8 cellular contexts compared by ENCODE assay signal in the genomic region with DNA sequence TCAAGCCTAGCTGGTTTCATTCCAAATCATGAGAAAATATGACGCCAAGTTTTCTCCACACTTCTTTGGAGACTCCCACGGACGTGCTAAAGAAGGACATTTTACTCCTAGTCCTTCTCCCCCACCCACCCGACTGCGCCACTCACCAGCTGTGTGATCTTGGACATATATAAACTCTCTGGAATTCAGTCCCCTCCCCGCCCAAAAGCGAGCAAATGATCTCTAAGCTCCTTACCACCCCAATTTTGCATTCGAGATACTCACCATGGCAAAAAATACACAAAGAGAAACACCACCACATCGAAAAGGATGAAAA. TPM values are rescaled to one million over a fixed set of nuclear protein-coding genes. Genes with fewer than 3 reads are reported as not detected.
A peak's percentile ranks its signal among the peaks of the same experiment; 100 is the strongest.
DNase-seq lines count a peak whose midpoint lies in the region; ATAC-seq lines count a peak whose summit lies in the region.

No MANE protein-coding gene starts in this region.

- WGBS in neuronal stem cell (ENCODE audit: extremely low coverage in 2 of 2, insufficient read length in 2 of 2, insufficient replicate concordance in 1 of 2), 2 donors = no CpG with 5 or more reads among the region's 9 CpGs

- H3K79me1 ChIP-seq in neuronal stem cell (ENCODE audit: low read depth, low read length) = peaks cover 6% of the 10 kb centered on the region

- H3K27me3 ChIP-seq in neuronal stem cell (ENCODE audit: control insufficient read depth in 3 of 3, insufficient read depth in 3 of 3, low read depth in 1 of 3, low read length in 3 of 3) = no peaks in the 10 kb centered on the region

- H3K36me3 ChIP-seq in neuronal stem cell (replicated peaks in 1 of 2; ENCODE audit: control insufficient read depth in 2 of 2, insufficient read depth in 2 of 2, low read length in 2 of 2) = peaks cover 2 to 24% of the 10 kb centered on the region in 2 donors

- H2BK12ac ChIP-seq in neuronal stem cell (ENCODE audit: low read length) = no peak overlapping the region

- H2BK5ac ChIP-seq in neuronal stem cell (ENCODE audit: low read length) = no peak overlapping the region

- peak overlapping the region; percentile 54 to 95 for H3K4me3 ChIP-seq in neuronal stem cell (ENCODE audit: low read length in 2 of 2)

- peaks cover 0 to 8% of the 10 kb centered on the region in 2 donors for H3K9me3 ChIP-seq in neuronal stem cell (replicated peaks in 1 of 2; ENCODE audit: control insufficient read depth in 2 of 2, insufficient read depth in 1 of 2, low read depth in 1 of 2, low read length in 2 of 2)

- no peak overlapping the region for H3K14ac ChIP-seq in neuronal stem cell (ENCODE audit: low read length)

- H3K27ac ChIP-seq in neuronal stem cell (replicated peaks; ENCODE audit: low read length) = peak overlapping the region; percentile 73

- H4K91ac ChIP-seq in neuronal stem cell (ENCODE audit: low read depth, low read length, poor library complexity) = no peak overlapping the region

- no peak overlapping the region for H4K8ac ChIP-seq in neuronal stem cell (ENCODE audit: low read depth, low read length)

- H3K4ac ChIP-seq in neuronal stem cell (ENCODE audit: low read length) = no peak overlapping the region

- H3K4me1 ChIP-seq in neuronal stem cell (ENCODE audit: control insufficient read depth in 2 of 2, insufficient read depth in 1 of 2, low read depth in 1 of 2, low read length in 2 of 2) = peaks cover 0 to 9% of the 10 kb centered on the region in 2 donors

- H3K18ac ChIP-seq in neuronal stem cell (ENCODE audit: low read length) = no peak overlapping the region

- no peak overlapping the region for H2AK5ac ChIP-seq in neuronal stem cell (ENCODE audit: low read depth, low read length)

- DNase-seq in activated CD4-positive, alpha-beta T cell treated with anti-CD3 and anti-CD28 coated beads, Interleukin-2, amount 50 U/mL, for 48 hours = peak; percentile 37 to 43
- DNase-seq in fibroblast of peridontal ligament (ENCODE audit: extremely low read depth) = peak; percentile 75
- no peak for DNase-seq in neuronal stem cell (ENCODE audit: low spot score)
- no peak for DNase-seq in SW 1271 (lab: John Stamatoyannopoulos, UW)
- no peak for DNase-seq in NCI-H774 (lab: John Stamatoyannopoulos, UW)
- no peak for DNase-seq in NCI-H526 (lab: John Stamatoyannopoulos, UW)

- H2AFZ ChIP-seq in neuronal stem cell (ENCODE audit: low read length) = peak overlapping the region; percentile 85

- ATAC-seq in GM19035 (IDR thresholded peaks at IDR 0.05; ENCODE audit: unreplicated experiment) = peak; percentile 20
- peak; percentile 5 for ATAC-seq in HG03103 (IDR thresholded peaks at IDR 0.05; ENCODE audit: low read depth, unreplicated experiment)

- H2BK15ac ChIP-seq in neuronal stem cell (ENCODE audit: low read length) = no peak overlapping the region

- no peak overlapping the region for H2BK120ac ChIP-seq in neuronal stem cell (ENCODE audit: low read depth, low read length)

- H3K23ac ChIP-seq in neuronal stem cell (ENCODE audit: low read depth, low read length, poor library complexity) = no peak overlapping the region

- H3K9ac ChIP-seq in neuronal stem cell (ENCODE audit: low read depth, low read length, poor library complexity) = peak overlapping the region; percentile 91

- peak overlapping the region; percentile 81 for H3K4me2 ChIP-seq in neuronal stem cell (ENCODE audit: insufficient read depth, low read length, poor library complexity, severe bottlenecking)

RNA-seq across cellular contexts. Expression of gene FABP2, which starts 21.9 kb away (rescaled TPM):
- not detected for polyA plus RNA-seq in neuronal stem cell (2013, experiment 1 of 2)
- polyA plus RNA-seq in neuronal stem cell (2013, experiment 2 of 2) = not detected

Comparison
In these comparisons a context has a peak if more than half of its experiments do, and no peak if none do; other contexts are left out.
1. DNase-seq: peak in activated CD4-positive, alpha-beta T cell treated with anti-CD3 and anti-CD28 coated beads, Interleukin-2, amount 50 U/mL, for 48 hours (2 of 2) and fibroblast of peridontal ligament (single experiment); none in neuronal stem cell (single experiment), SW 1271 (0 of 2), NCI-H774 (single experiment) and NCI-H526 (0 of 2).